ENCODE assay signal across 6 cellular contexts in genomic region chr2:20884829-20885228, GRCh38.
"Had no signal": no experiment of that assay in that cellular context is flagged by ENCODE, and none has a peak within 500 bp of the region (broad histone marks: within the 10 kb centered on the region; RNA-seq: fewer than 3 reads in every experiment).

No MANE protein-coding gene starts in this region.

- H3K27ac ChIP-seq: HL-60, KMS-11 had no signal

- H3K4me2 ChIP-seq: KMS-11 had no signal

- H3K9ac ChIP-seq: KMS-11 had no signal

- FAIRE-seq: HTR-8/SVneo had no signal

- DNase-seq: IMR-90, KBM-7, KG1 had no signal
